9 cellular contexts compared by ENCODE assay signal in genomic region chr19:47239152-47239551, GRCh38. TPM values are rescaled to one million over a fixed set of nuclear protein-coding genes. Genes with fewer than 3 reads are reported as not detected.
DNase-seq lines count a peak whose midpoint lies in the region; ATAC-seq and TF ChIP-seq lines count a peak whose summit lies in the region.
"Had no signal": no experiment of that assay in that cellular context is flagged by ENCODE, and none has a peak within 500 bp of the region (broad histone marks: within the 10 kb centered on the region; RNA-seq: fewer than 3 reads in every experiment).

No MANE protein-coding gene starts in this region.

- peaks cover 14% of the 10 kb centered on the region for H3K23me2 ChIP-seq in H9 (ENCODE audit: insufficient read length, low read depth, low read length, poor library complexity, severe bottlenecking)

- H3K4me3 ChIP-seq in BJ (ENCODE audit: low read depth, low read length), result peak overlapping the region; percentile 29
- H3K4me3 ChIP-seq in choroid plexus epithelial cell (ENCODE audit: low read depth, low read length), result peak overlapping the region; percentile 44

- CTCF ChIA-PET in BJ (lab: Yijun Ruan, JAX), result interaction anchor here (1.0 kb wide), 1 partner anchor 90 kb away, joined by 3 read pairs; no protein-coding TSS in a partner anchor

- H3K36me3 ChIP-seq in BJ (ENCODE audit: control insufficient read depth, insufficient read depth, low read length), result no peaks in the 10 kb centered on the region
- H3K36me3 ChIP-seq: ovary had no signal

- H3K56ac ChIP-seq in H9 (ENCODE audit: insufficient read length, low read depth, low read length), result no peak overlapping the region

- no peak for ATAC-seq in GM21360 (IDR thresholded peaks at IDR 0.05; ENCODE audit: unreplicated experiment)

- H4K20me1 ChIP-seq in H9 (ENCODE audit: control insufficient read depth, insufficient read depth, insufficient read length), result no peaks in the 10 kb centered on the region

- H2BK120ac ChIP-seq in H9 (ENCODE audit: low read depth, low read length, poor library complexity, severe bottlenecking), result no peak overlapping the region

- H4K5ac ChIP-seq in H9 (ENCODE audit: insufficient read length, low read depth, low read length), result no peak overlapping the region

- no peak overlapping the region for H3K27ac ChIP-seq in H9 (ENCODE audit: insufficient read length, low read depth, low read length)
- H3K27ac ChIP-seq: ovary had no signal

- H2AFZ ChIP-seq in H9 (ENCODE audit: low read length), result no peak overlapping the region

- H3K27ac Mint-ChIP-seq in H9, result no peak overlapping the region; a peak in 2 of 7 replicates
- H3K27ac Mint-ChIP-seq in nephron progenitor cell, result no peak overlapping the region

- POLR2A ChIA-PET in BJ (lab: Charles Lee), result interaction anchor here (0.6 to 1.6 kb wide), 2 partner anchors 13 to 35 kb away, joined by 6 to 7 read pairs; no protein-coding TSS in a partner anchor

- DNase-seq in BJ (ENCODE audit: low read depth) (no peak), H9 (no peak), choroid plexus epithelial cell (ENCODE audit: low read depth) (peak; percentile 45), nephron progenitor cell (no peak), SK-N-DZ (ENCODE audit: low spot score) (no peak), NOMO-1 treated with DMSO at 0.1 percent for 48 hours (lab: John Stamatoyannopoulos, UW; ENCODE audit: unreplicated experiment) (no peak), SHP77 treated with DMSO at 0.1 percent for 48 hours (lab: John Stamatoyannopoulos, UW) (no peak)

- H3K9ac ChIP-seq in H9 (ENCODE audit: extremely low read depth, insufficient read length, low read length), result no peak overlapping the region

- H3K4ac ChIP-seq in H9 (ENCODE audit: low read depth, low read length), result no peak overlapping the region

- TF ChIP-seq CTCF in BJ (IDR thresholded peaks at IDR 0.05; ENCODE audit: insufficient read depth, low read depth, low read length) (no peak), H9 (conservative IDR thresholded peaks at IDR 0.05) (no peak), choroid plexus epithelial cell (conservative IDR thresholded peaks at IDR 0.05; ENCODE audit: low read depth, low read length) (no peak), nephron progenitor cell (IDR thresholded peaks at IDR 0.05) (no peak)

- H2AK5ac ChIP-seq in H9 (ENCODE audit: insufficient read length, low read length), result no peak overlapping the region

- no peak overlapping the region for H2BK20ac ChIP-seq in H9 (ENCODE audit: low read depth, low read length, poor library complexity, severe bottlenecking)

- H3K14ac ChIP-seq in H9 (ENCODE audit: insufficient read depth, low read length), result no peak overlapping the region

- H3K9me3 Mint-ChIP-seq in H9, result peaks cover 0 to 3% of the 10 kb centered on the region in 2 experiments; a peak in 2 of 5 replicates
- H3K9me3 Mint-ChIP-seq in nephron progenitor cell, result no peaks in the 10 kb centered on the region

- H2BK12ac ChIP-seq in H9 (ENCODE audit: insufficient read length, low read depth, low read length), result no peak overlapping the region

- H3K4me1 Mint-ChIP-seq in H9, result peaks cover 13 to 22% of the 10 kb centered on the region in 2 experiments
- peaks cover 7% of the 10 kb centered on the region for H3K4me1 Mint-ChIP-seq in nephron progenitor cell

- H3K36me3 Mint-ChIP-seq in H9 (ENCODE audit: insufficient read depth in 1 of 3, low read depth in 3 of 3) (no peaks in the 10 kb centered on the region; a peak in 1 of 7 replicates), nephron progenitor cell (ENCODE audit: low read depth) (no peaks in the 10 kb centered on the region)

- H3K9me3 ChIP-seq in H9 (ENCODE audit: control insufficient read depth, low read depth, low read length), result no peaks in the 10 kb centered on the region
- H3K9me3 ChIP-seq: ovary had no signal

- H3T11ph ChIP-seq in H9 (ENCODE audit: low read length), result no peak overlapping the region

- H4K8ac ChIP-seq in H9 (replicated peaks; ENCODE audit: insufficient read length, low read depth, low read length), result no peak overlapping the region

- H3K4me2 ChIP-seq in H9 (ENCODE audit: insufficient read depth, insufficient read length, low read length), result peak overlapping the region; percentile 81

- H3K23ac ChIP-seq in H9 (ENCODE audit: insufficient read length, low read depth, low read length), result no peak overlapping the region

- no peak overlapping the region for H2BK5ac ChIP-seq in H9 (ENCODE audit: insufficient read length, low read length)

- no peak overlapping the region for H2BK15ac ChIP-seq in H9 (ENCODE audit: low read depth, low read length)

- no peaks in the 10 kb centered on the region for H3K79me1 ChIP-seq in H9 (ENCODE audit: insufficient read depth, low read depth, low read length, poor library complexity, severe bottlenecking)

- peaks cover 3% of the 10 kb centered on the region; the same call in 1 of the 2 replicates for H3K4me1 ChIP-seq in H9 (ENCODE audit: insufficient read depth, low read length)

- no peaks in the 10 kb centered on the region for H3K79me2 ChIP-seq in H9 (ENCODE audit: insufficient read depth, low read length)

- no peaks in the 10 kb centered on the region for H3K27me3 ChIP-seq in BJ (ENCODE audit: control insufficient read depth, insufficient read depth, low read length)
- peaks cover 2% of the 10 kb centered on the region; the same call in 1 of the 2 replicates for H3K27me3 ChIP-seq in H9 (ENCODE audit: insufficient read depth, low read length)
- H3K27me3 ChIP-seq: ovary had no signal

- no CpG with 5 or more reads among the region's 16 CpGs for WGBS in H9 (ENCODE audit: extremely low coverage, insufficient read length, low lambda C conversion rate)

- no peak overlapping the region for H3K18ac ChIP-seq in H9 (ENCODE audit: insufficient read length, low read depth, low read length)

- H3K27me3 Mint-ChIP-seq in H9 (ENCODE audit: low read depth) (peaks cover 28% of the 10 kb centered on the region), nephron progenitor cell (ENCODE audit: low read depth, poor library complexity) (peaks cover 33% of the 10 kb centered on the region)

- H3K4me3 Mint-ChIP-seq in H9, result peak overlapping the region; percentile 60 to 77
- peak overlapping the region; percentile 78 for H3K4me3 Mint-ChIP-seq in nephron progenitor cell

- H4K91ac ChIP-seq in H9 (ENCODE audit: insufficient read length, low read depth, low read length), result no peak overlapping the region

RNA-seq across cellular contexts. Expression of gene BBC3, which starts 8.2 kb away (rescaled TPM):
- 5.2 and 5.7 TPM in 2 replicates for polyA plus RNA-seq in BJ (2011; rRNA removed)
- polyA minus RNA-seq in BJ (2011; rRNA and poly(A)+ RNA removed), result 4.4 and 6.5 TPM in 2 replicates
- 23.2 and 24.8 TPM in 2 replicates for total RNA-seq in H9 (2021)
- 5.3 and 8.5 TPM in 2 replicates for polyA plus RNA-seq in SK-N-DZ (2014; cell fraction: cytosol; rRNA removed)
- polyA plus RNA-seq in SK-N-DZ (2014; cell fraction: nucleus; rRNA removed), result 6.3 and 9.1 TPM in 2 replicates

RNA-seq across cellular contexts. Expression of gene CCDC9, which starts 17.2 kb away (rescaled TPM):
- polyA plus RNA-seq in BJ (2011; rRNA removed), result 4.1 and 5.5 TPM in 2 replicates
- polyA minus RNA-seq in BJ (2011; rRNA and poly(A)+ RNA removed), result 3.6 and 4.8 TPM in 2 replicates
- total RNA-seq in H9 (2021), result 34.4 and 36.9 TPM in 2 replicates
- polyA plus RNA-seq in SK-N-DZ (2014; cell fraction: cytosol; rRNA removed), result 1.4 and 3.0 TPM in 2 replicates
- 3.2 and 3.6 TPM in 2 replicates for polyA plus RNA-seq in SK-N-DZ (2014; cell fraction: nucleus; rRNA removed)

RNA-seq across cellular contexts. Expression of gene INAFM1, which starts 35.5 kb away (rescaled TPM):
- 2.2 and 2.9 TPM in 2 replicates for polyA plus RNA-seq in BJ (2011; rRNA removed)
- 1.00 and 1.8 TPM in 2 replicates for polyA minus RNA-seq in BJ (2011; rRNA and poly(A)+ RNA removed)
- total RNA-seq in H9 (2021), result 8.5 and 9.2 TPM in 2 replicates
- 2.1 and 2.9 TPM in 2 replicates for polyA plus RNA-seq in SK-N-DZ (2014; cell fraction: cytosol; rRNA removed)
- 2.4 and 7.3 TPM in 2 replicates for polyA plus RNA-seq in SK-N-DZ (2014; cell fraction: nucleus; rRNA removed)
